17 cellular contexts compared by ENCODE assay signal in the genomic region with DNA sequence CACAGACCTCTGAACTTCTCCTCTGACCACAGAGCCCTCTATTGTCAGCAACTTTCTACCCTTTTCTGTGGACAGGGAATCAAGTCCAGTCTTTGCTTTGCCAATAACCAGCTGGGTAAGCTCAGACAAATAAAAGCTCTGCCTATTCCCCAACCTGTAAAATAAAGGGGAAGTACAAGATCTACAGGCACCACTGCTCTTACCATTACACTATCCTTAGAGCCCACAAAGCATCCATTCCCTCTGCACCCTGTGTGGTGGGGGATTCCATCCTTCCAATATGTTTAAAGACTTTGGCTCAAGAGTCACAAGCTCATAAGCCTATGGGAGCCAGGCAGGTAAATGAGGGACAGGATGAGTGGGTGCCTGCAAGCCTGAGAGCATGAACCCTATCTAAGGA.
DNase-seq lines count a peak whose midpoint lies in the region; ATAC-seq, FAIRE-seq and TF ChIP-seq lines count a peak whose summit lies in the region.
"Had no signal": no experiment of that assay in that cellular context is flagged by ENCODE, and none has a peak within 500 bp of the region (broad histone marks: within the 10 kb centered on the region; RNA-seq: fewer than 3 reads in every experiment).

No MANE protein-coding gene starts in this region.

- H4K20me1 ChIP-seq in GM23338 (replicated peaks; ENCODE audit: insufficient read depth) (peaks cover 16% of the 10 kb centered on the region), HepG2 (ENCODE audit: insufficient read depth, low read length) (peaks cover 30% of the 10 kb centered on the region)

- TF ChIP-seq CTCF in Caco-2 (IDR thresholded peaks at IDR 0.05; ENCODE audit: insufficient read depth in 1 of 2, low read depth in 1 of 2, low read length in 1 of 2, severe bottlenecking in 1 of 2, unreplicated experiment in 1 of 2) = no peak
- TF ChIP-seq CTCF in GM23338 (conservative IDR thresholded peaks at IDR 0.05; ENCODE audit: low read depth in 2 of 2) = no peak
- no peak for TF ChIP-seq CTCF in RWPE2 (IDR thresholded peaks at IDR 0.05; ENCODE audit: poor library complexity, severe bottlenecking)
- no peak for TF ChIP-seq CTCF in HepG2 (CRISPR knock-in tag; IDR thresholded peaks at IDR 0.05)

- no peak overlapping the region for H3K27ac ChIP-seq in GM23338 (ENCODE audit: low read depth)
- H3K27ac ChIP-seq in RWPE2 (ENCODE audit: poor library complexity, severe bottlenecking) = peak overlapping the region; percentile 14
- no peak overlapping the region for H3K27ac ChIP-seq in HepG2 (ENCODE audit: extremely low read length, insufficient read depth, low read length)
- H3K27ac ChIP-seq: C4-2B, KMS-11 had no signal

- DNase-seq in Caco-2 (no peak), GM23338 (ENCODE audit: low spot score) (peak; percentile 12), RWPE2 (ENCODE audit: low spot score) (no peak), HepG2 (ENCODE audit: low spot score) (no peak), HAP-1 (ENCODE audit: low spot score in 2 of 2) (no peak), NCI-H510A treated with DMSO at 0.1 percent for 48 hours (lab: John Stamatoyannopoulos, UW) (no peak)
- DNase-seq: DMS 273 treated with DMSO at 0.1 percent for 48 hours, GDM1, NCI-H187, SK-N-SH, T-helper 1 cell had no signal

- no peaks in the 10 kb centered on the region for H3F3A ChIP-seq in GM23338 (replicated peaks; ENCODE audit: low read depth)

- H3K9me3 ChIP-seq in Caco-2 (no peaks in the 10 kb centered on the region), RWPE2 (ENCODE audit: severe bottlenecking) (no peaks in the 10 kb centered on the region), HepG2 (ENCODE audit: low read length) (no peaks in the 10 kb centered on the region), HAP-1 (no peaks in the 10 kb centered on the region)
- H3K9me3 ChIP-seq: SK-N-SH had no signal

- POLR2A ChIA-PET in Caco-2 (lab: Charles Lee) (no interaction called here), HepG2 (lab: Yijun Ruan, JAX) (interaction anchor here (1.2 kb wide), 1 partner anchor 11 kb away, joined by 4 read pairs; no protein-coding TSS in a partner anchor)

- H3K4me3 Mint-ChIP-seq in Caco-2 (ENCODE audit: unreplicated experiment) = no peak overlapping the region
- H3K4me3 Mint-ChIP-seq in GM23338 = no peak overlapping the region

- ATAC-seq in GM23338 = peak; percentile 50; the same call in 2 of the 3 replicates
- no peak for ATAC-seq in RWPE2 (ENCODE audit: low read depth)
- peak; percentile 25 for ATAC-seq in HepG2
- no peak for ATAC-seq in HG03521 (IDR thresholded peaks at IDR 0.05; ENCODE audit: unreplicated experiment)
- ATAC-seq in HG02973 (IDR thresholded peaks at IDR 0.05; ENCODE audit: unreplicated experiment) = no peak
- ATAC-seq: HCT116 had no signal

- TF ChIP-seq EP300 in HepG2 (IDR thresholded peaks at IDR 0.05; ENCODE audit: low read depth in 2 of 2, low read length in 2 of 2) (no peak), HepG2 (CRISPR knock-in tag; IDR thresholded peaks at IDR 0.05; ENCODE audit: borderline replicate concordance) (no peak)

- TF ChIP-seq RAD21 in HepG2 (CRISPR knock-in tag; IDR thresholded peaks at IDR 0.05) = no peak

- in situ Hi-C loops in HepG2 (cut with HindIII; ENCODE audit: extremely low pct_ligation_motif_present, low pct_unique_long_range_greater_than_20kb) (no loop called here), HAP-1 (cut with MboI; ENCODE audit: low sequenced_read_pairs) (no loop called here)

- H3K4me3 ChIP-seq in Caco-2 (ENCODE audit: low read depth, low read length) = no peak overlapping the region
- H3K4me3 ChIP-seq in GM23338 = no peak overlapping the region
- H3K4me3 ChIP-seq in RWPE2 (ENCODE audit: severe bottlenecking) = no peak overlapping the region
- no peak overlapping the region for H3K4me3 ChIP-seq in HepG2 (replicated peaks in 1 of 3; ENCODE audit: insufficient read depth in 1 of 3, low read depth in 2 of 3, low read length in 3 of 3)
- H3K4me3 ChIP-seq in HAP-1 = no peak overlapping the region

- no peak overlapping the region for H3K4me2 ChIP-seq in GM23338
- H3K4me2 ChIP-seq in HepG2 (ENCODE audit: low read depth, low read length) = peak overlapping the region; percentile 46; the same call in 1 of the 2 replicates
- H3K4me2 ChIP-seq: KMS-11, SK-N-SH had no signal

- no peak for TF ChIP-seq POLR2A in HepG2 (IDR thresholded peaks at IDR 0.05; ENCODE audit: insufficient read depth in 1 of 2, low read depth in 2 of 2, low read length in 2 of 2)

- H2AFZ ChIP-seq in GM23338 (no peak overlapping the region), HepG2 (ENCODE audit: low read length) (no peak overlapping the region)

- H3K9ac ChIP-seq in HepG2 (ENCODE audit: insufficient read depth, low read depth, low read length) = no peak overlapping the region
- H3K9ac ChIP-seq: KMS-11, SK-N-SH had no signal

- no peaks in the 10 kb centered on the region for H3K9me2 ChIP-seq in GM23338 (ENCODE audit: insufficient read depth)
- H3K9me2 ChIP-seq: SK-N-SH had no signal

- no peaks in the 10 kb centered on the region for H3K36me3 ChIP-seq in Caco-2 (ENCODE audit: control insufficient read depth, insufficient read depth, low read length)
- no peaks in the 10 kb centered on the region for H3K36me3 ChIP-seq in GM23338 (ENCODE audit: insufficient read depth)
- H3K36me3 ChIP-seq in RWPE2 (ENCODE audit: low read depth) = no peaks in the 10 kb centered on the region
- H3K36me3 ChIP-seq in HepG2 (replicated peaks in 1 of 2; ENCODE audit: control insufficient read depth in 1 of 2, insufficient read depth in 2 of 2, low read length in 2 of 2) = no peaks in the 10 kb centered on the region; a peak in 1 of 5 replicates
- H3K36me3 ChIP-seq in HAP-1 (replicated peaks) = no peaks in the 10 kb centered on the region

- no peak for FAIRE-seq in HepG2 (lab: Jason Lieb, UNC)
- FAIRE-seq: GM12892 had no signal

- H3K27ac Mint-ChIP-seq in Caco-2 (ENCODE audit: unreplicated experiment) (peak overlapping the region; percentile 7), GM23338 (0 out of 2 replicates have a peak overlapping the region, but pooled peaks have one; percentile 31)

- H3K36me3 Mint-ChIP-seq in Caco-2 (ENCODE audit: insufficient read depth, unreplicated experiment) (peaks cover 5% of the 10 kb centered on the region), GM23338 (ENCODE audit: low read depth) (no peaks in the 10 kb centered on the region)

- BruUV-seq in Caco-2 (replicated peaks; lab: Mats Ljungman, UMichigan) = no TSS peak
- BruUV-seq in HepG2 (replicated peaks; lab: Mats Ljungman, UMichigan) = no TSS peak

- intact Hi-C loops in Caco-2 (cut with micrococcal nuclease; ENCODE audit: unreplicated experiment) = no loop called here
- intact Hi-C loops in HepG2 (cut with micrococcal nuclease; ENCODE audit: unreplicated experiment) = no loop called here

- peaks cover 97% of the 10 kb centered on the region for H3K79me2 ChIP-seq in GM23338 (replicated peaks; ENCODE audit: insufficient read depth)
- peaks cover 80% of the 10 kb centered on the region for H3K79me2 ChIP-seq in HepG2 (ENCODE audit: insufficient read depth, low read length)

- H3K4me1 Mint-ChIP-seq in Caco-2 (ENCODE audit: low read depth, unreplicated experiment) = peaks cover 42% of the 10 kb centered on the region
- H3K4me1 Mint-ChIP-seq in GM23338 = peaks cover 26% of the 10 kb centered on the region

- CTCF ChIA-PET in Caco-2 (lab: Charles Lee) = no interaction called here
- CTCF ChIA-PET in HepG2 (lab: Yijun Ruan, JAX; ENCODE audit: low intra/inter-chr PET ratio, low total read pairs) = no interaction called here

- H3K27me3 ChIP-seq in Caco-2 (replicated peaks; ENCODE audit: control insufficient read depth, insufficient read depth, low read length) (no peaks in the 10 kb centered on the region), GM23338 (ENCODE audit: insufficient read depth) (no peaks in the 10 kb centered on the region), RWPE2 (ENCODE audit: insufficient read depth, poor library complexity, severe bottlenecking) (no peaks in the 10 kb centered on the region), HepG2 (ENCODE audit: control insufficient read depth in 1 of 2, insufficient read depth in 2 of 2, low read length in 2 of 2) (no peaks in the 10 kb centered on the region), HAP-1 (ENCODE audit: low read depth) (no peaks in the 10 kb centered on the region)

- H3K27me3 Mint-ChIP-seq in Caco-2 (ENCODE audit: insufficient read depth, unreplicated experiment) (no peaks in the 10 kb centered on the region), GM23338 (ENCODE audit: insufficient read depth, low read depth, poor library complexity) (peaks cover 5% of the 10 kb centered on the region)

- H3K4me1 ChIP-seq in Caco-2 (peaks cover 51% of the 10 kb centered on the region), GM23338 (ENCODE audit: insufficient read depth) (peaks cover 3% of the 10 kb centered on the region; the same call in 1 of the 2 replicates), RWPE2 (ENCODE audit: insufficient read depth, poor library complexity, severe bottlenecking) (peaks cover 33% of the 10 kb centered on the region), HepG2 (ENCODE audit: insufficient read depth, low read length) (peaks cover 45% of the 10 kb centered on the region), HAP-1 (peaks cover 29% of the 10 kb centered on the region)

- H3K9me3 Mint-ChIP-seq in Caco-2 (ENCODE audit: unreplicated experiment) (no peaks in the 10 kb centered on the region), GM23338 (no peaks in the 10 kb centered on the region)

TF ChIP-seq in GM23338, 12 proteins besides CTCF, POLR2A, EP300 and RAD21 (continues in another document):
- TF ChIP-seq EZH2phosphoT487 (IDR thresholded peaks at IDR 0.05; ENCODE audit: unreplicated experiment) (no peak), NANOG (IDR thresholded peaks at IDR 0.05; ENCODE audit: borderline replicate concordance) (no peak), EZH2 (IDR thresholded peaks at IDR 0.05; ENCODE audit: low read depth, unreplicated experiment) (no peak), JUNB (IDR thresholded peaks at IDR 0.05; ENCODE audit: unreplicated experiment) (no peak), ZNF114 (CRISPR knock-in tag; IDR thresholded peaks at IDR 0.05) (no peak), CREB1 (CRISPR knock-in tag; IDR thresholded peaks at IDR 0.05; ENCODE audit: low read depth) (no peak)

TF ChIP-seq in HepG2, 621 proteins besides CTCF, POLR2A, EP300 and RAD21 (continues in another document):
- TF ChIP-seq ZNF558 (CRISPR knock-in tag; IDR thresholded peaks at IDR 0.05; ENCODE audit: borderline replicate concordance) (no peak), HNRNPUL1 (IDR thresholded peaks at IDR 0.05; ENCODE audit: low read depth, low read length) (no peak)
- TF ChIP-seq, protein P1, sequence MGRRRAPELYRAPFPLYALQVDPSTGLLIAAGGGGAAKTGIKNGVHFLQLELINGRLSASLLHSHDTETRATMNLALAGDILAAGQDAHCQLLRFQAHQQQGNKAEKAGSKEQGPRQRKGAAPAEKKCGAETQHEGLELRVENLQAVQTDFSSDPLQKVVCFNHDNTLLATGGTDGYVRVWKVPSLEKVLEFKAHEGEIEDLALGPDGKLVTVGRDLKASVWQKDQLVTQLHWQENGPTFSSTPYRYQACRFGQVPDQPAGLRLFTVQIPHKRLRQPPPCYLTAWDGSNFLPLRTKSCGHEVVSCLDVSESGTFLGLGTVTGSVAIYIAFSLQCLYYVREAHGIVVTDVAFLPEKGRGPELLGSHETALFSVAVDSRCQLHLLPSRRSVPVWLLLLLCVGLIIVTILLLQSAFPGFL (CRISPR knock-in tag; IDR thresholded peaks at IDR 0.05) = no peak

Comparison
In these comparisons a context has a peak if more than half of its experiments do, and no peak if none do; other contexts are left out.
1. ATAC-seq: peak in GM23338 (single experiment) and HepG2 (single experiment); none in RWPE2 (single experiment), HG03521 (single experiment) and HG02973 (single experiment).